Comparison of ENCODE assay signal across 22 cellular contexts in the genomic region with DNA sequence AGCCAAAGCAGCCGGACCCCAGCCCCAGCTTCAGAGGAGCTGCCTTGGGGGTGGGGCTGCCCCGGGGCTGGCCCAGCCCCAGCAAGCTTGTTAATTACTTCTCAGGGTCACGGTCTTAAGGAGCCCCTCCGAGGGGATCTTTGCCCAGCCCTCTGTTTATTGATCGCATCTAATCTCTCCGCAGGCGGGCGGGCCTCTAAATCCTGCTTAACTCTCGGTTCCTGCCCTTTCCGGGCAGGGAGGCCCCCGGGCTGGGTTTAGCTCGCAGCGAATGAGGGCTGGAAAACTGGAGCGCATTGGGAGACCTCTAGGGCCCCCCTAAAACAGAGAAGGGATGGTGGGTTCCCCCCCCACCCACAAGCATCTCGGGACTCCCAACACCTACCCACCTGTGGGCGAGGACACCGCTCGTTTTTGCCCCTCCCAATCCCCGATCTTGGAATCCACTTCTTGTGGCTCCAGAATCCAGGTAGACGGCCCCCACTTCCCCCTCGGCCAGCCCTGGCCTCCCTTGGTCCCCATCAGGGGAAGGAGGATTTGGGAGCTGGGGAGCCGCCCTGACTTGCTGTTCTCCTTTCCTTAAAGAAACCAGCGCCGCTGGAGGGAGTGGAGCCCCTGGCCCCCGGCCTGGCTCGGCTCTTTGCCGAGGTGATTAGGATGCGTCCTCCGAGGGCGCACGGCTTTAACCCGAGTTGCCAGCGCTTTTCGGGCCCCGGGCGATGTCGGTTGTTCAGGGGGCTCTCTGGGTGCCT. TPM values are rescaled to one million over a fixed set of nuclear protein-coding genes. Genes with fewer than 3 reads are reported as not detected.
A peak's percentile ranks its signal among the peaks of the same experiment; 100 is the strongest.
DNase-seq lines count a peak whose midpoint lies in the region; ATAC-seq, FAIRE-seq and TF ChIP-seq lines count a peak whose summit lies in the region.
"Had no signal": no experiment of that assay in that cellular context is flagged by ENCODE, and none has a peak within 500 bp of the region (broad histone marks: within the 10 kb centered on the region; RNA-seq: fewer than 3 reads in every experiment).

No MANE protein-coding gene starts in this region.

- no peak overlapping the region for H4K5ac ChIP-seq in mesendoderm (ENCODE audit: low read length)

- no peaks in the 10 kb centered on the region for H3K36me3 ChIP-seq in ectodermal cell (ENCODE audit: control insufficient read depth, insufficient read depth, low read length)
- no peaks in the 10 kb centered on the region for H3K36me3 ChIP-seq in mesendoderm (ENCODE audit: control insufficient read depth, insufficient read depth, low read length)
- no peaks in the 10 kb centered on the region for H3K36me3 ChIP-seq in smooth muscle cell (ENCODE audit: low read depth)
- H3K36me3 ChIP-seq in upper lobe of right lung = no peaks in the 10 kb centered on the region
- H3K36me3 ChIP-seq in kidney (ENCODE audit: control insufficient read depth in 1 of 2, insufficient read depth in 2 of 2, low read length in 2 of 2) = no peaks in the 10 kb centered on the region
- H3K36me3 ChIP-seq: pancreas had no signal

- peak overlapping the region; percentile 42 for H2AFZ ChIP-seq in smooth muscle cell (ENCODE audit: low read depth)

- peak overlapping the region; percentile 78 for H3K56ac ChIP-seq in mesendoderm (ENCODE audit: low read length)

- peak overlapping the region; percentile 16 for H2BK5ac ChIP-seq in mesendoderm (ENCODE audit: low read length)

- no peak overlapping the region for H2AK5ac ChIP-seq in mesendoderm (ENCODE audit: low read length)

- peak overlapping the region; percentile 86 for H2BK120ac ChIP-seq in mesendoderm (ENCODE audit: low read depth, low read length)

- no peaks in the 10 kb centered on the region for H3K9me3 ChIP-seq in ectodermal cell (ENCODE audit: control insufficient read depth, low read length)
- no peaks in the 10 kb centered on the region for H3K9me3 ChIP-seq in smooth muscle cell (replicated peaks; ENCODE audit: low read depth)
- H3K9me3 ChIP-seq in upper lobe of right lung = no peaks in the 10 kb centered on the region
- no peaks in the 10 kb centered on the region for H3K9me3 ChIP-seq in kidney (ENCODE audit: control insufficient read depth in 1 of 2, low read length in 2 of 2)
- H3K9me3 ChIP-seq: pancreas, testis had no signal

- peak overlapping the region; percentile 1 for H4K8ac ChIP-seq in mesendoderm (ENCODE audit: low read depth, low read length)

- peak; percentile 97 for DNase-seq in NCI-H82 (lab: John Stamatoyannopoulos, UW)
- DNase-seq in mesendoderm = peak; percentile 75
- no peak for DNase-seq in smooth muscle cell (lab: John Stamatoyannopoulos, UW; ENCODE audit: unreplicated experiment)
- DNase-seq in upper lobe of right lung = no peak
- no peak for DNase-seq in dedifferentiated amniotic fluid mesenchymal stem cell (ENCODE audit: extremely low spot score)
- DNase-seq in kidney = no peak
- DNase-seq: activated CD4-positive, alpha-beta T cell treated with anti-CD3 and anti-CD28 coated beads, Interleukin-2, amount 50 U/mL, for 1 hour; activated naive CD4-positive, alpha-beta T cell treated with anti-CD3 and anti-CD28 coated beads for 36 hours; Calu3; erythroblast; left cardiac atrium; MM.1S; NCI-H2029; NCI-H748 treated with DMSO at 0.1 percent for 48 hours; RPMI8226; stimulated activated CD4-positive, alpha-beta T cell treated with anti-CD3 and anti-CD28 coated beads, Interleukin-4, amount 100 ng/mL, for 24 hours; testis had no signal

- H3K23ac ChIP-seq in mesendoderm (ENCODE audit: low read length) = no peak overlapping the region

- H3K4me3 ChIP-seq in ectodermal cell (ENCODE audit: insufficient read depth, low read depth, low read length) (peak overlapping the region; percentile 25), mesendoderm (ENCODE audit: low read length) (no peak overlapping the region), smooth muscle cell (peak overlapping the region; percentile 40), upper lobe of right lung (no peak overlapping the region), kidney (ENCODE audit: low read length in 2 of 2) (no peak overlapping the region)
- H3K4me3 ChIP-seq: coronary artery, pancreas, skin epidermis had no signal

- intact Hi-C loops in upper lobe of right lung (cut with DNase I) = no loop called here
- intact Hi-C loops in kidney (cut with DNase I) = no loop called here

- TF ChIP-seq CTCF in smooth muscle cell (IDR thresholded peaks at IDR 0.05; ENCODE audit: borderline replicate concordance, insufficient read depth, poor library complexity, severe bottlenecking) = no peak
- TF ChIP-seq CTCF in upper lobe of right lung (IDR thresholded peaks at IDR 0.05) = no peak
- TF ChIP-seq CTCF in kidney (IDR thresholded peaks at IDR 0.05; ENCODE audit: borderline replicate concordance, extremely low read depth, insufficient read depth) = no peak

- WGBS in ectodermal cell, 2 experiments = 2 to 4% methylated on average over 37 of the region's 37 CpGs
- WGBS in mesendoderm (ENCODE audit: extremely low coverage, insufficient coverage, low lambda C conversion rate) = no CpG with 5 or more reads among the region's 37 CpGs
- WGBS in smooth muscle cell (ENCODE audit: low lambda C conversion rate) = 5% methylated on average over 37 of the region's 37 CpGs

- H3K79me1 ChIP-seq in mesendoderm (ENCODE audit: low read length) = no peaks in the 10 kb centered on the region

- peak overlapping the region; percentile 93 for H3K18ac ChIP-seq in mesendoderm (ENCODE audit: low read length)

- no peaks in the 10 kb centered on the region for H4K20me1 ChIP-seq in smooth muscle cell (ENCODE audit: low read depth)

- H3K4me1 ChIP-seq in ectodermal cell (ENCODE audit: control insufficient read depth, insufficient read depth, low read length) (peaks cover 7% of the 10 kb centered on the region), mesendoderm (ENCODE audit: control insufficient read depth, low read depth, low read length) (peaks cover 3% of the 10 kb centered on the region), smooth muscle cell (ENCODE audit: low read depth) (peaks cover 9% of the 10 kb centered on the region), upper lobe of right lung (no peaks in the 10 kb centered on the region), kidney (ENCODE audit: control insufficient read depth in 1 of 2, insufficient read depth in 1 of 2, low read depth in 1 of 2, low read length in 2 of 2) (no peaks in the 10 kb centered on the region)
- H3K4me1 ChIP-seq: pancreas had no signal

- H3F3A ChIP-seq in smooth muscle cell (ENCODE audit: low read depth) = no peaks in the 10 kb centered on the region

- H3K79me2 ChIP-seq in mesendoderm (ENCODE audit: control insufficient read depth, insufficient read depth, low read length) (no peaks in the 10 kb centered on the region), smooth muscle cell (ENCODE audit: low read depth) (no peaks in the 10 kb centered on the region)

- H3K4ac ChIP-seq in mesendoderm (ENCODE audit: low read depth, low read length) = no peak overlapping the region

- no peak overlapping the region for H3K27ac ChIP-seq in ectodermal cell (ENCODE audit: insufficient read depth, low read depth, low read length, poor library complexity, severe bottlenecking)
- H3K27ac ChIP-seq in mesendoderm (ENCODE audit: low read depth, low read length) = no peak overlapping the region
- H3K27ac ChIP-seq in smooth muscle cell (ENCODE audit: low read depth) = no peak overlapping the region
- no peak overlapping the region for H3K27ac ChIP-seq in upper lobe of right lung
- no peak overlapping the region for H3K27ac ChIP-seq in kidney (ENCODE audit: low read depth in 2 of 2, low read length in 2 of 2)
- H3K27ac ChIP-seq: coronary artery, pancreas, skin epidermis, testis had no signal

- H3K27me3 ChIP-seq in ectodermal cell (ENCODE audit: control insufficient read depth, insufficient read depth, low read length, poor library complexity, severe bottlenecking) = peaks cover 19% of the 10 kb centered on the region
- no peaks in the 10 kb centered on the region for H3K27me3 ChIP-seq in mesendoderm (ENCODE audit: insufficient read depth, low read length, poor library complexity)
- H3K27me3 ChIP-seq in smooth muscle cell (ENCODE audit: low read depth) = peaks cover 11% of the 10 kb centered on the region
- peaks cover 30% of the 10 kb centered on the region for H3K27me3 ChIP-seq in upper lobe of right lung
- H3K27me3 ChIP-seq: pancreas, testis had no signal

- H3K9ac ChIP-seq in mesendoderm (ENCODE audit: low read length) (peak overlapping the region; percentile 58), smooth muscle cell (ENCODE audit: low read depth) (no peak overlapping the region), kidney (ENCODE audit: low read length in 2 of 2) (no peak overlapping the region)

- FAIRE-seq in kidney (lab: Jason Lieb, UNC) = no peak
- FAIRE-seq: HepG2, pancreas had no signal

- H2BK15ac ChIP-seq in mesendoderm (replicated peaks; ENCODE audit: low read depth) = peak overlapping the region; percentile 76

- peak overlapping the region; percentile 91 for H3K4me2 ChIP-seq in mesendoderm (ENCODE audit: low read length)
- H3K4me2 ChIP-seq in smooth muscle cell = peak overlapping the region; percentile 82

- no peak for ATAC-seq in upper lobe of right lung
- ATAC-seq: HepG2, left cardiac atrium, pancreas had no signal

RNA-seq across cellular contexts. Expression of a gene that starts 59.5 kb away (rescaled TPM):
- 80.2 TPM for polyA plus RNA-seq in ectodermal cell (2013, experiment 1 of 4)
- polyA plus RNA-seq in ectodermal cell (2013, experiment 2 of 4) = 94.8 TPM
- polyA plus RNA-seq in ectodermal cell (2013, experiment 3 of 4) = 68.7 TPM
- 78.3 TPM for polyA plus RNA-seq in ectodermal cell (2013, experiment 4 of 4)
- 34.1 TPM for polyA plus RNA-seq in mesendoderm (2013, experiment 1 of 2)
- polyA plus RNA-seq in mesendoderm (2013, experiment 2 of 2) = 34.3 TPM
- total RNA-seq in smooth muscle cell (11.3 and 12.9 TPM in 2 replicates), upper lobe of right lung (26.3 TPM), kidney (30.2 TPM)
- polyA plus RNA-seq in smooth muscle cell (12.7 and 15.0 TPM in 2 replicates), kidney (ENCODE audit: insufficient read depth, low read depth, low replicate concordance) (6.3 TPM)

Comparison
In these comparisons a context has a peak if more than half of its experiments do, and no peak if none do; other contexts are left out.
1. DNase-seq: peak in NCI-H82 (single experiment) and mesendoderm (single experiment); none in smooth muscle cell (single experiment), upper lobe of right lung (single experiment), dedifferentiated amniotic fluid mesenchymal stem cell (single experiment) and kidney (single experiment).
2. H3K4me3 ChIP-seq: peak in ectodermal cell (single experiment) and smooth muscle cell (single experiment); none in mesendoderm (single experiment), upper lobe of right lung (single experiment) and kidney (0 of 2).